Comparison of ENCODE assay signal across 9 cellular contexts in the genomic region with DNA sequence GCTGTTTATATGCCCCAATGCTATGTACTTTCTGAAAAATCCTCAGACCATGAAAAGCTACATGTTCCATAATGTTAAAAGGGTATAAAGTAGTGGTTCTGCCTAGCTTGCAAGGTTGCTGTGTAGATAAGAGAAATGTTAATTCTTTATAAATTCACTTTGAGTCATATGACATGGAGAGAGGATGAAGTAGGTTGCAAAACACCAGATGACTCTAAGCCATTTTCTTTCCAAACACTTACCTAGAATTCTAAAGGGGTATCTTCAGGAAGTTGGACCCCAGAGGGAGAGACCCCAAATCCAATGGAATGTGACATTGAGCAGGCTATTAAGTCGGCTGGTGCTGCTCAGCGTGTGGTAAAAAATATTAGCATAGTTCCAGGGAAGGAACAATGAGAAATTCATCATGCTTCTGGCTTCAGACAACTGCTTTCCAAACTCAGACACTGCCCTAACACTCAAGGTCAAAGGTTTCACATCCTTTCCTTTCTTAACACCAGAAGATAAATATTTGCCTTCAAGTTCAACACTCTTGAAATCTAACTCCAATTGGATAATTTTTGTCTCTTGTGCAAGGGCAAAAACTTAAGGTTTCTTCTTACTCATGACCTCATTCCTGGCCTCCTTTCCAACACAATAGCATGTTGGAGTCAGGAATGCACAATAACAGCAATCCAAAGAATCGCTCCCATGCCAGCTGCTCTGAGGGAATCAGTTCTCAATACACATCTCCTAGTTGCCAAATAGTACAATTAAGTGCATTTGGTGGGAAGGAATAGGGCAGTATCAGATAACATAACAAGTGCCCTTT.
DNase-seq lines count a peak whose midpoint lies in the region; ATAC-seq and TF ChIP-seq lines count a peak whose summit lies in the region.
"Had no signal": no experiment of that assay in that cellular context is flagged by ENCODE, and none has a peak within 500 bp of the region (broad histone marks: within the 10 kb centered on the region; RNA-seq: fewer than 3 reads in every experiment).

No MANE protein-coding gene starts in this region.

- no peak for TF ChIP-seq CTCF in A673 (conservative IDR thresholded peaks at IDR 0.05; ENCODE audit: low read depth, low read length)
- no peak for TF ChIP-seq CTCF in epithelial cell of esophagus (IDR thresholded peaks at IDR 0.05; ENCODE audit: insufficient read depth, low read depth, low read length, missing control alignments)

- no peaks in the 10 kb centered on the region for H3K9me2 ChIP-seq in Karpas-422 (replicated peaks; ENCODE audit: insufficient read depth, low read length)

- H3K79me2 ChIP-seq in Karpas-422 (ENCODE audit: low read length) = peaks cover 99% of the 10 kb centered on the region

- H3K27me3 ChIP-seq in A673 (replicated peaks; ENCODE audit: insufficient read depth, low read depth, low read length, poor library complexity) = no peaks in the 10 kb centered on the region
- no peaks in the 10 kb centered on the region for H3K27me3 ChIP-seq in Karpas-422 (ENCODE audit: low read length)
- H3K27me3 ChIP-seq in mucosa of stomach (ENCODE audit: control insufficient read depth, insufficient read depth, low read length) = no peaks in the 10 kb centered on the region

- intact Hi-C loops in A673 (cut with micrococcal nuclease; ENCODE audit: unreplicated experiment) = no loop called here

- no TSS peak for BruUV-seq in A673 (replicated peaks; lab: Mats Ljungman, UMichigan)

- CTCF ChIA-PET in A673 (lab: Charles Lee) = no interaction called here

- H3K27ac ChIP-seq in A673 (ENCODE audit: low read depth, low read length, poor library complexity, severe bottlenecking) (no peak overlapping the region), Karpas-422 (ENCODE audit: low read length) (peak overlapping the region; percentile 68)

- H4K20me1 ChIP-seq in Karpas-422 (ENCODE audit: insufficient read depth, low read depth, low read length) = peaks cover 17% of the 10 kb centered on the region

- H3K9ac ChIP-seq in Karpas-422 (ENCODE audit: low read length) (no peak overlapping the region), mucosa of stomach (ENCODE audit: low read length) (peak overlapping the region; percentile 6)

- no peak for ATAC-seq in HG03159 (IDR thresholded peaks at IDR 0.05; ENCODE audit: unreplicated experiment)
- ATAC-seq in GM18520 (IDR thresholded peaks at IDR 0.05; ENCODE audit: unreplicated experiment) = no peak

- H2AFZ ChIP-seq in Karpas-422 (ENCODE audit: low read length) = no peak overlapping the region

- H3K36me3 ChIP-seq in A673 (ENCODE audit: insufficient read depth, low read length, poor library complexity, severe bottlenecking) (no peaks in the 10 kb centered on the region), Karpas-422 (ENCODE audit: insufficient read depth, low read length) (peaks cover 18% of the 10 kb centered on the region; the same call in 1 of the 2 replicates), mucosa of stomach (ENCODE audit: control insufficient read depth, insufficient read depth, low read length) (no peaks in the 10 kb centered on the region)

- H3K4me3 ChIP-seq in A673 (ENCODE audit: low read depth, low read length, poor library complexity, severe bottlenecking) = no peak overlapping the region
- H3K4me3 ChIP-seq in Karpas-422 (ENCODE audit: low read length) = no peak overlapping the region
- H3K4me3 ChIP-seq in epithelial cell of esophagus (ENCODE audit: low read length) = no peak overlapping the region
- no peak overlapping the region for H3K4me3 ChIP-seq in mucosa of stomach (ENCODE audit: low read length)

- H3K9me3 ChIP-seq in A673 (ENCODE audit: low read depth, low read length, poor library complexity, severe bottlenecking) = no peaks in the 10 kb centered on the region
- H3K9me3 ChIP-seq in Karpas-422 (ENCODE audit: low read length) = no peaks in the 10 kb centered on the region
- no peaks in the 10 kb centered on the region for H3K9me3 ChIP-seq in mucosa of stomach (ENCODE audit: control insufficient read depth, low read length)

- DNase-seq in A673 (ENCODE audit: low spot score) = peak; percentile 24
- no peak for DNase-seq in Karpas-422
- DNase-seq in epithelial cell of esophagus (ENCODE audit: low read depth) = peak; percentile 91
- DNase-seq in midbrain (lab: John Stamatoyannopoulos, UW) = no peak
- no peak for DNase-seq in NCI-H2171 treated with DMSO at 0.1 percent for 48 hours (lab: John Stamatoyannopoulos, UW)
- DNase-seq: anterior cingulate cortex had no signal

- POLR2A ChIA-PET in A673 (lab: Charles Lee; ENCODE audit: low non-redundant PET) = no interaction called here

- no peak overlapping the region for H3K4me2 ChIP-seq in Karpas-422 (ENCODE audit: low read depth, low read length, poor library complexity, severe bottlenecking)

- H3K4me1 ChIP-seq in A673 (ENCODE audit: insufficient read depth, low read length, poor library complexity, severe bottlenecking) = peaks cover 9% of the 10 kb centered on the region
- H3K4me1 ChIP-seq in Karpas-422 (ENCODE audit: low read length) = peaks cover 93% of the 10 kb centered on the region
- H3K4me1 ChIP-seq in mucosa of stomach (ENCODE audit: control insufficient read depth, insufficient read depth, low read length) = peaks cover 74% of the 10 kb centered on the region

Comparison
In these comparisons a context has a peak if more than half of its experiments do, and no peak if none do; other contexts are left out.
1. DNase-seq: peak in A673 (single experiment) and epithelial cell of esophagus (single experiment); none in Karpas-422 (single experiment), midbrain (single experiment) and NCI-H2171 treated with DMSO at 0.1 percent for 48 hours (single experiment).